In genomic region chr6:11325431-11325830, GRCh38 we compare ENCODE assay signal across 15 cellular contexts.
DNase-seq lines count a peak whose midpoint lies in the region; ATAC-seq lines count a peak whose summit lies in the region.
"Had no signal": no experiment of that assay in that cellular context is flagged by ENCODE, and none has a peak within 500 bp of the region (broad histone marks: within the 10 kb centered on the region; RNA-seq: fewer than 3 reads in every experiment).

No MANE protein-coding gene starts in this region.

- CTCF ChIA-PET in activated CD8-positive, alpha-beta memory T cell treated with anti-CD3 and anti-CD28 coated beads, Interleukin-2, amount 10 ng/mL, durations not matched to agents 7 days and 5 days (lab: Charles Lee) = interaction anchor here (1.0 kb wide), 1 partner anchor 9 kb away, joined by 3 read pairs; no protein-coding TSS in a partner anchor
- CTCF ChIA-PET in activated CD4-positive, alpha-beta memory T cell treated with anti-CD3 and anti-CD28 coated beads for 36 hours (lab: Charles Lee) = interaction anchor here (1.5 kb wide), 1 partner anchor 48 kb away, joined by 5 read pairs; no protein-coding TSS in a partner anchor

- H3K27ac Mint-ChIP-seq in activated CD8-positive, alpha-beta memory T cell treated with anti-CD3 and anti-CD28 coated beads, Interleukin-2, amount 10 ng/mL, durations not matched to agents 7 days and 5 days = peak overlapping the region; percentile 83
- peak overlapping the region; percentile 85 for H3K27ac Mint-ChIP-seq in activated CD4-positive, alpha-beta memory T cell treated with anti-CD3 and anti-CD28 coated beads for 36 hours
- peak overlapping the region; percentile 83 for H3K27ac Mint-ChIP-seq in activated naive CD8-positive, alpha-beta T cell
- peak overlapping the region; percentile 90 for H3K27ac Mint-ChIP-seq in stimulated activated effector memory CD8-positive, alpha-beta T cell treated with anti-CD3 and anti-CD28 coated beads, Interleukin-12 subunit alpha, Interleukin-12 subunit beta, amount 100 ng/mL, for 72 hours

- H3K9me3 Mint-ChIP-seq in activated CD8-positive, alpha-beta memory T cell treated with anti-CD3 and anti-CD28 coated beads, Interleukin-2, amount 10 ng/mL, durations not matched to agents 7 days and 5 days (ENCODE audit: low read depth) = no peaks in the 10 kb centered on the region
- no peaks in the 10 kb centered on the region for H3K9me3 Mint-ChIP-seq in activated CD4-positive, alpha-beta memory T cell treated with anti-CD3 and anti-CD28 coated beads for 36 hours
- no peaks in the 10 kb centered on the region for H3K9me3 Mint-ChIP-seq in activated naive CD8-positive, alpha-beta T cell (ENCODE audit: low read depth)
- H3K9me3 Mint-ChIP-seq in stimulated activated effector memory CD8-positive, alpha-beta T cell treated with anti-CD3 and anti-CD28 coated beads, Interleukin-12 subunit alpha, Interleukin-12 subunit beta, amount 100 ng/mL, for 72 hours = no peaks in the 10 kb centered on the region
- H3K9me3 Mint-ChIP-seq: CD4-positive, alpha-beta memory T cell had no signal

- no peak for ATAC-seq in activated CD8-positive, alpha-beta memory T cell treated with anti-CD3 and anti-CD28 coated beads, Interleukin-2, amount 10 ng/mL, durations not matched to agents 7 days and 5 days
- ATAC-seq in stimulated activated effector memory CD8-positive, alpha-beta T cell treated with anti-CD3 and anti-CD28 coated beads, Interleukin-12 subunit alpha, Interleukin-12 subunit beta, amount 100 ng/mL, for 72 hours = no peak
- ATAC-seq in HG03196 (IDR thresholded peaks at IDR 0.05; ENCODE audit: unreplicated experiment) = no peak
- ATAC-seq: K562 had no signal

- peaks cover 48% of the 10 kb centered on the region for H3K36me3 Mint-ChIP-seq in activated CD8-positive, alpha-beta memory T cell treated with anti-CD3 and anti-CD28 coated beads, Interleukin-2, amount 10 ng/mL, durations not matched to agents 7 days and 5 days
- peaks cover 21% of the 10 kb centered on the region for H3K36me3 Mint-ChIP-seq in activated CD4-positive, alpha-beta memory T cell treated with anti-CD3 and anti-CD28 coated beads for 36 hours
- H3K36me3 Mint-ChIP-seq in activated naive CD8-positive, alpha-beta T cell = peaks cover 32% of the 10 kb centered on the region
- H3K36me3 Mint-ChIP-seq in stimulated activated effector memory CD8-positive, alpha-beta T cell treated with anti-CD3 and anti-CD28 coated beads, Interleukin-12 subunit alpha, Interleukin-12 subunit beta, amount 100 ng/mL, for 72 hours = peaks cover 26% of the 10 kb centered on the region

- no peak for DNase-seq in activated CD8-positive, alpha-beta memory T cell treated with anti-CD3 and anti-CD28 coated beads, Interleukin-2, amount 10 ng/mL, durations not matched to agents 7 days and 5 days
- DNase-seq in activated CD8-positive, alpha-beta memory T cell treated with anti-CD3 and anti-CD28 coated beads, Interleukin-2, amount 50 U/mL, for 48 hours = no peak
- no peak for DNase-seq in activated CD4-positive, alpha-beta memory T cell treated with anti-CD3 and anti-CD28 coated beads for 36 hours
- DNase-seq in stimulated activated effector memory CD8-positive, alpha-beta T cell treated with anti-CD3 and anti-CD28 coated beads, Interleukin-12 subunit alpha, Interleukin-12 subunit beta, amount 100 ng/mL, for 72 hours (ENCODE audit: low spot score in 2 of 2) = no peak
- no peak for DNase-seq in activated naive CD4-positive, alpha-beta T cell (lab: John Stamatoyannopoulos, UW)
- DNase-seq: CD4-positive, alpha-beta memory T cell; DMS79; NCI-H1105; NCI-H2081; NCI-H446 treated with DMSO at 0.1 percent for 48 hours; NK-92 treated with Interleukin-12 subunit alpha and Interleukin-12 subunit beta, amount 100 ng/mL, for 24 hours; Peyer's patch had no signal

- POLR2A ChIA-PET in activated CD4-positive, alpha-beta memory T cell treated with anti-CD3 and anti-CD28 coated beads for 36 hours (lab: Charles Lee) = interaction anchor here (0.7 to 3.7 kb wide), 4 partner anchors 17 to 50 kb away, joined by 6 to 10 read pairs (median 7); no protein-coding TSS in a partner anchor

- H3K4me1 Mint-ChIP-seq in activated CD8-positive, alpha-beta memory T cell treated with anti-CD3 and anti-CD28 coated beads, Interleukin-2, amount 10 ng/mL, durations not matched to agents 7 days and 5 days = peaks cover 83% of the 10 kb centered on the region
- peaks cover 75% of the 10 kb centered on the region for H3K4me1 Mint-ChIP-seq in activated CD4-positive, alpha-beta memory T cell treated with anti-CD3 and anti-CD28 coated beads for 36 hours (ENCODE audit: low read depth)
- peaks cover 52% of the 10 kb centered on the region for H3K4me1 Mint-ChIP-seq in activated naive CD8-positive, alpha-beta T cell (ENCODE audit: low read depth)
- H3K4me1 Mint-ChIP-seq in stimulated activated effector memory CD8-positive, alpha-beta T cell treated with anti-CD3 and anti-CD28 coated beads, Interleukin-12 subunit alpha, Interleukin-12 subunit beta, amount 100 ng/mL, for 72 hours = peaks cover 77% of the 10 kb centered on the region

- H3K27me3 Mint-ChIP-seq in activated CD8-positive, alpha-beta memory T cell treated with anti-CD3 and anti-CD28 coated beads, Interleukin-2, amount 10 ng/mL, durations not matched to agents 7 days and 5 days = no peaks in the 10 kb centered on the region
- no peaks in the 10 kb centered on the region for H3K27me3 Mint-ChIP-seq in activated CD4-positive, alpha-beta memory T cell treated with anti-CD3 and anti-CD28 coated beads for 36 hours
- no peaks in the 10 kb centered on the region for H3K27me3 Mint-ChIP-seq in activated naive CD8-positive, alpha-beta T cell
- H3K27me3 Mint-ChIP-seq: CD4-positive, alpha-beta memory T cell had no signal

- intact Hi-C loops in activated CD4-positive, alpha-beta memory T cell treated with anti-CD3 and anti-CD28 coated beads for 36 hours (cut with micrococcal nuclease) = loop anchor here (2.0 kb wide), 1 partner anchor 135 kb away; no protein-coding TSS in a partner anchor

- H3K4me3 Mint-ChIP-seq in activated CD8-positive, alpha-beta memory T cell treated with anti-CD3 and anti-CD28 coated beads, Interleukin-2, amount 10 ng/mL, durations not matched to agents 7 days and 5 days = no peak overlapping the region
- H3K4me3 Mint-ChIP-seq in activated CD4-positive, alpha-beta memory T cell treated with anti-CD3 and anti-CD28 coated beads for 36 hours = no peak overlapping the region
- H3K4me3 Mint-ChIP-seq in activated naive CD8-positive, alpha-beta T cell = no peak overlapping the region
- peak overlapping the region; percentile 59 for H3K4me3 Mint-ChIP-seq in stimulated activated effector memory CD8-positive, alpha-beta T cell treated with anti-CD3 and anti-CD28 coated beads, Interleukin-12 subunit alpha, Interleukin-12 subunit beta, amount 100 ng/mL, for 72 hours
